Comparison of ENCODE assay signal across 8 cellular contexts in the genomic region with DNA sequence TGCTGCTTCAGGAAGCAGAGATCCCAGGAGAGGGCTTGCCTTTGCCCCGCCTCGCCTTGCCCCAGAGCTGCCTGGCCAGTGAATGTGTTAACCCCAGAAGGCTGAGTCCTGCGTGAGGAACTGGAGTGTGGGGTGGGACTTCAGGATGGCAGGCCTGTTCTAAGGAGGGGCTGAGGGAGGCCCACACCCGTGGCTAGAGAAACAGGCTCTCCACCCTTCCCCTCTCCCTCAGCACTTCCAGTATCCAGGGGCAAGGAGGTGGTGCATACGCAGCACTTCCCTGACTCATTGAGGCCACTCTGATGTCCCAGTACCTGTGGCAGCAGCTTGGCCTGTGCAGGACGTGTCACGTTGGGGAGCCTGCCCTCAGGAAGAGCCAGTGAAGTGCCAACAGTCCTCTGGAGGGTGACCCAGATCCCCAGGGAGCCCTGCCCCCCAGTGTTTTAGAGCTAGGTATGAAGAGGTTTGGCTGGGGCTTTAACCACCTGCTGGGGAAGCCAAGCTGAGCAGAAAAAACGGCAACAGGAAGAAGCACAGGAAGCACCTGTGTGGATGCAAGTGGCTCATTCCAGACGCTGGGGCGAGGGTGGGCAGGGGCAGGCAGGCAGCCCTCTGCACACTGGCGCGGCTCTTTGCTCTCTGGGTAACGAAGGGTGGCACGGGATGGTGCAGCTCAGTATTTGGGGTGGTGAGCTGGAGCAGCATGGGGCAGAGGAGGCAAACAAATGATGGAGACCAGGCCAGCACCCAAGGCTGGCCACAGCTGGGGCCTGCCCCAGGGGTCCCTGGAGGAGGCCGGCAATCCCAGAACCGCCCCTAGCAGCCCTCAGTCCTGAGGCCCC. TPM values are rescaled to one million over a fixed set of nuclear protein-coding genes. Genes with fewer than 3 reads are reported as not detected.
DNase-seq lines count a peak whose midpoint lies in the region; ATAC-seq lines count a peak whose summit lies in the region.

No MANE protein-coding gene starts in this region.

- CTCF ChIA-PET in CD8-positive, alpha-beta memory T cell (lab: Charles Lee), result interaction anchor here (0.7 to 10.5 kb wide), 49 partner anchors 9 to 269 kb away, joined by 3 to 235 read pairs (median 4); a partner anchor contains a TSS
- CTCF ChIA-PET in activated CD4-positive, alpha-beta T cell treated with anti-CD3 and anti-CD28 coated beads, Interleukin-2, amount 10 ng/mL, durations not matched to agents 7 days and 5 days (lab: Charles Lee), result interaction anchor here (0.6 to 6.2 kb wide), 34 partner anchors 10 to 388 kb away, joined by 3 to 93 read pairs (median 6); a partner anchor contains a TSS

- peak overlapping the region; percentile 35 to 91 (median 84) for H3K27ac Mint-ChIP-seq in CD8-positive, alpha-beta memory T cell
- H3K27ac Mint-ChIP-seq in activated CD4-positive, alpha-beta T cell treated with anti-CD3 and anti-CD28 coated beads, Interleukin-2, amount 10 ng/mL, durations not matched to agents 7 days and 5 days, result peak overlapping the region; percentile 97

- H3K27me3 ChIP-seq in CD8-positive, alpha-beta memory T cell (ENCODE audit: insufficient read depth, low read length, poor library complexity, severe bottlenecking), result no peaks in the 10 kb centered on the region
- no peaks in the 10 kb centered on the region for H3K27me3 ChIP-seq in H7 (ENCODE audit: control insufficient read depth, insufficient read depth, low read length)
- no peaks in the 10 kb centered on the region for H3K27me3 ChIP-seq in layer of hippocampus (ENCODE audit: control insufficient read depth, insufficient read depth, low read length)

- no peaks in the 10 kb centered on the region for H3K27me3 Mint-ChIP-seq in CD8-positive, alpha-beta memory T cell
- no peaks in the 10 kb centered on the region for H3K27me3 Mint-ChIP-seq in activated CD4-positive, alpha-beta T cell treated with anti-CD3 and anti-CD28 coated beads, Interleukin-2, amount 10 ng/mL, durations not matched to agents 7 days and 5 days

- peaks cover 39% of the 10 kb centered on the region for H3K4me1 ChIP-seq in CD8-positive, alpha-beta memory T cell (ENCODE audit: insufficient read depth, low read length)

- no peaks in the 10 kb centered on the region for H3K9me3 ChIP-seq in CD8-positive, alpha-beta memory T cell (ENCODE audit: low read length)

- no peaks in the 10 kb centered on the region for H3K36me3 ChIP-seq in CD8-positive, alpha-beta memory T cell (ENCODE audit: insufficient read depth, low read length)
- H3K36me3 ChIP-seq in H7 (replicated peaks; ENCODE audit: control insufficient read depth, insufficient read depth, low read length), result no peaks in the 10 kb centered on the region

- peak in 2 of 5 donors; percentile 37 to 69 for DNase-seq in CD8-positive, alpha-beta memory T cell
- DNase-seq in H7 (peak; percentile 55), CD1c-positive myeloid dendritic cell (ENCODE audit: extremely low spot score) (no peak), DMS114 treated with DMSO at 0.1 percent for 48 hours (lab: John Stamatoyannopoulos, UW; ENCODE audit: unreplicated experiment) (no peak)
- peak; percentile 65 for DNase-seq in activated CD4-positive, alpha-beta T cell treated with anti-CD3 and anti-CD28 coated beads, Interleukin-2, amount 10 ng/mL, durations not matched to agents 7 days and 5 days

- peaks cover 0 to 33% (median 2%) of the 10 kb centered on the region in 3 donors for H3K36me3 Mint-ChIP-seq in CD8-positive, alpha-beta memory T cell
- H3K36me3 Mint-ChIP-seq in activated CD4-positive, alpha-beta T cell treated with anti-CD3 and anti-CD28 coated beads, Interleukin-2, amount 10 ng/mL, durations not matched to agents 7 days and 5 days (ENCODE audit: low read depth), result peaks cover 6% of the 10 kb centered on the region

- peak overlapping the region in 2 of 7 donors; percentile 63 to 66 for H3K4me3 Mint-ChIP-seq in CD8-positive, alpha-beta memory T cell
- H3K4me3 Mint-ChIP-seq in activated CD4-positive, alpha-beta T cell treated with anti-CD3 and anti-CD28 coated beads, Interleukin-2, amount 10 ng/mL, durations not matched to agents 7 days and 5 days, result peak overlapping the region; percentile 55

- ATAC-seq in HG02588 (IDR thresholded peaks at IDR 0.05; ENCODE audit: unreplicated experiment) (no peak), GM21723 (IDR thresholded peaks at IDR 0.05; ENCODE audit: unreplicated experiment) (no peak)

- H3K4me1 Mint-ChIP-seq in CD8-positive, alpha-beta memory T cell, result peaks cover 28 to 56% (median 31%) of the 10 kb centered on the region in 3 donors
- peaks cover 67% of the 10 kb centered on the region for H3K4me1 Mint-ChIP-seq in activated CD4-positive, alpha-beta T cell treated with anti-CD3 and anti-CD28 coated beads, Interleukin-2, amount 10 ng/mL, durations not matched to agents 7 days and 5 days

- no peaks in the 10 kb centered on the region for H3K9me3 Mint-ChIP-seq in CD8-positive, alpha-beta memory T cell
- H3K9me3 Mint-ChIP-seq in activated CD4-positive, alpha-beta T cell treated with anti-CD3 and anti-CD28 coated beads, Interleukin-2, amount 10 ng/mL, durations not matched to agents 7 days and 5 days, result no peaks in the 10 kb centered on the region

- H3K4me3 ChIP-seq in CD8-positive, alpha-beta memory T cell (ENCODE audit: low read length), result peak overlapping the region; percentile 64
- H3K4me3 ChIP-seq in H7 (ENCODE audit: insufficient read depth, low read depth, low read length), result no peak overlapping the region

- H3K27ac ChIP-seq in CD8-positive, alpha-beta memory T cell (ENCODE audit: low read depth, low read length), result no peak overlapping the region
- peak overlapping the region; percentile 30 for H3K27ac ChIP-seq in layer of hippocampus (ENCODE audit: low read depth, low read length)

- POLR2A ChIA-PET in CD8-positive, alpha-beta memory T cell (lab: Charles Lee), result interaction anchor here (0.7 to 3.4 kb wide), 8 partner anchors 8 to 111 kb away, joined by 3 to 46 read pairs (median 4); a partner anchor contains a TSS
- POLR2A ChIA-PET in activated CD4-positive, alpha-beta T cell treated with anti-CD3 and anti-CD28 coated beads, Interleukin-2, amount 10 ng/mL, durations not matched to agents 7 days and 5 days (lab: Charles Lee), result interaction anchor here (0.6 to 1.7 kb wide), 6 partner anchors 8 to 97 kb away, joined by 3 to 10 read pairs (median 4); a partner anchor contains a TSS

RNA-seq across cellular contexts. Expression of a gene that starts 14.7 kb away (rescaled TPM):
- 10 to 100 TPM; 65.4 to 67.4 TPM for total RNA-seq in CD8-positive, alpha-beta memory T cell
- polyA plus RNA-seq in CD8-positive, alpha-beta memory T cell, result 66.4 TPM
- 35.7 and 42.9 TPM in 2 replicates for total RNA-seq in H7 (2014; rRNA removed; shearing (Covaris generic))
- 10 to 100 TPM; 87.1 to 98.5 TPM for total RNA-seq in activated CD4-positive, alpha-beta T cell treated with anti-CD3 and anti-CD28 coated beads, Interleukin-2, amount 10 ng/mL, durations not matched to agents 7 days and 5 days

RNA-seq across cellular contexts. Expression of a gene that starts 19.0 kb away (rescaled TPM):
- 10 to 100 TPM; 23.2 to 27.4 TPM for total RNA-seq in CD8-positive, alpha-beta memory T cell
- polyA plus RNA-seq in CD8-positive, alpha-beta memory T cell, result 6.1 TPM
- total RNA-seq in H7 (2014; rRNA removed; shearing (Covaris generic)), result 8.5 and 9.5 TPM in 2 replicates
- total RNA-seq in activated CD4-positive, alpha-beta T cell treated with anti-CD3 and anti-CD28 coated beads, Interleukin-2, amount 10 ng/mL, durations not matched to agents 7 days and 5 days, result 10 to 100 TPM; 12.8 to 15.8 TPM

Comparison
In these comparisons a context has a peak if more than half of its experiments do, and no peak if none do; other contexts are left out.
1. DNase-seq: peak in H7 (single experiment) and activated CD4-positive, alpha-beta T cell treated with anti-CD3 and anti-CD28 coated beads, Interleukin-2, amount 10 ng/mL, durations not matched to agents 7 days and 5 days (single experiment); none in CD1c-positive myeloid dendritic cell (single experiment) and DMS114 treated with DMSO at 0.1 percent for 48 hours (single experiment).